1 cellular context compared by ENCODE assay signal in genomic region chr11:110173775-110174644, GRCh38.
TF ChIP-seq lines count a peak whose summit lies in the region.

No MANE protein-coding gene starts in this region.

TF ChIP-seq in GM12878, 131 proteins besides CTCF, POLR2A, EP300 and RAD21 (continued from another document):
- TF ChIP-seq, protein P1, sequence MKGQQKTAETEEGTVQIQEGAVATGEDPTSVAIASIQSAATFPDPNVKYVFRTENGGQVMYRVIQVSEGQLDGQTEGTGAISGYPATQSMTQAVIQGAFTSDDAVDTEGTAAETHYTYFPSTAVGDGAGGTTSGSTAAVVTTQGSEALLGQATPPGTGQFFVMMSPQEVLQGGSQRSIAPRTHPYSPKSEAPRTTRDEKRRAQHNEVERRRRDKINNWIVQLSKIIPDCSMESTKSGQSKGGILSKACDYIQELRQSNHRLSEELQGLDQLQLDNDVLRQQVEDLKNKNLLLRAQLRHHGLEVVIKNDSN (IDR thresholded peaks at IDR 0.05; ENCODE audit: borderline replicate concordance, extremely low read length, insufficient read depth, low read depth, low read length): no peak
- TF ChIP-seq FOXM1 (IDR thresholded peaks at IDR 0.05; ENCODE audit: low read depth, low read length): no peak
- no peak for TF ChIP-seq STAT1 (conservative IDR thresholded peaks at IDR 0.05)
- 0 out of 2 replicates have a peak, but pooled peaks have one; percentile 23 for TF ChIP-seq ELK1 (IDR thresholded peaks at IDR 0.05; ENCODE audit: low read depth, low read length)
- 0 out of 2 replicates have a peak, but pooled peaks have one; percentile 45 for TF ChIP-seq POLR2AphosphoS2 (IDR thresholded peaks at IDR 0.05; ENCODE audit: low read depth, low read length)
TF ChIP-seq in GM12878: peak in this region for 7.
